ENCODE assay signal across 23 cellular contexts in genomic region chr19:2197270-2197669, GRCh38. TPM values are rescaled to one million over a fixed set of nuclear protein-coding genes. Genes with fewer than 3 reads are reported as not detected.
"Had no signal": no experiment of that assay in that cellular context is flagged by ENCODE, and none has a peak within 500 bp of the region (broad histone marks: within the 10 kb centered on the region; RNA-seq: fewer than 3 reads in every experiment).

No MANE protein-coding gene starts in this region.

- H3K27ac ChIP-seq: breast epithelium, thoracic aorta had no signal

- H3K27me3 ChIP-seq: breast epithelium had no signal

- H3K4me3 ChIP-seq: breast epithelium, thoracic aorta had no signal

- H3K36me3 ChIP-seq: breast epithelium had no signal

- H3K9me3 Mint-ChIP-seq: activated naive CD4-positive, alpha-beta T cell treated with anti-CD3 and anti-CD28 coated beads, Interleukin-2, amount 50 U/mL, for 24 hours; activated T-helper 1 cell treated with anti-CD3 and anti-CD28 coated beads, Interleukin-12 subunit alpha, Interleukin-12 subunit beta, Interleukin-2, Interleukin-4 antibody, amounts not matched to agents 30 ng/mL and 10 ng/mL and 1 ng/mL, durations not matched to agents 14 hours and 24 hours and 36 hours; neural crest cell had no signal

- H3K4me1 ChIP-seq: breast epithelium had no signal

- H3K9me3 ChIP-seq: breast epithelium, thoracic aorta had no signal

- DNase-seq: activated CD4-positive, alpha-beta T cell treated with anti-CD3 and anti-CD28 coated beads for 4 hours; activated CD4-positive, alpha-beta T cell treated with anti-CD3 and anti-CD28 coated beads, Interleukin-2, amount 50 U/mL, for 4 hours; activated effector memory CD4-positive, alpha-beta T cell treated with anti-CD3 and anti-CD28 coated beads, Interleukin-2, amount 50 U/mL, for 16 hours; effector CD8-positive, alpha-beta T cell; erythroblast; head of caudate nucleus; hippocampal formation; kidney; midbrain; naive thymus-derived CD4-positive, alpha-beta T cell; right cardiac atrium; stimulated activated CD4-positive, alpha-beta T cell treated with anti-CD3 and anti-CD28 coated beads, Interleukin-15, amount 100 ng/mL, for 24 hours; stimulated activated CD4-positive, alpha-beta T cell treated with anti-CD3 and anti-CD28 coated beads, Interleukin-2, amount 100 ng/mL, for 24 hours; stimulated activated naive CD4-positive, alpha-beta T cell treated with Interleukin-2 at 50 U/mL for 16 hours; T-helper 1 cell; trophoblast cell had no signal

- H3K27ac Mint-ChIP-seq: activated naive CD4-positive, alpha-beta T cell treated with anti-CD3 and anti-CD28 coated beads, Interleukin-2, amount 50 U/mL, for 24 hours; activated T-helper 1 cell treated with anti-CD3 and anti-CD28 coated beads, Interleukin-12 subunit alpha, Interleukin-12 subunit beta, Interleukin-2, Interleukin-4 antibody, amounts not matched to agents 30 ng/mL and 10 ng/mL and 1 ng/mL, durations not matched to agents 14 hours and 24 hours and 36 hours; naive thymus-derived CD4-positive, alpha-beta T cell had no signal

- ATAC-seq: naive thymus-derived CD4-positive, alpha-beta T cell; right cardiac atrium had no signal

- FAIRE-seq: colon, kidney, urothelium cell line had no signal

RNA-seq across cellular contexts. Expression of gene AMH, which starts 51.9 kb away (rescaled TPM):
- polyA plus RNA-seq: naive thymus-derived CD4-positive, alpha-beta T cell had no signal
